Comparison of ENCODE assay signal across 8 cellular contexts in genomic region chr19:53511933-53512374, GRCh38. TPM values are rescaled to one million over a fixed set of nuclear protein-coding genes. Genes with fewer than 3 reads are reported as not detected.
DNase-seq lines count a peak whose midpoint lies in the region; ATAC-seq and TF ChIP-seq lines count a peak whose summit lies in the region.

No MANE protein-coding gene starts in this region.

- in situ Hi-C loops in HAP-1 (cut with MboI; ENCODE audit: low sequenced_read_pairs): no loop called here

- H3K36me3 ChIP-seq in HAP-1 (replicated peaks): no peaks in the 10 kb centered on the region
- no peaks in the 10 kb centered on the region for H3K36me3 ChIP-seq in body of pancreas (replicated peaks in 1 of 2; ENCODE audit: insufficient read depth in 1 of 2, low read depth in 2 of 2)
- H3K36me3 ChIP-seq in iPS DF 6.9 (ENCODE audit: control insufficient read depth, insufficient read depth, low read length): no peaks in the 10 kb centered on the region

- peak; percentile 17 to 70 (median 59) for TF ChIP-seq CTCF in body of pancreas (IDR thresholded peaks at IDR 0.05)

- no peak overlapping the region for H3K27ac ChIP-seq in body of pancreas
- H3K27ac ChIP-seq in iPS DF 6.9 (ENCODE audit: low read length): no peak overlapping the region

- DNase-seq in AG20443 (ENCODE audit: low spot score): peak; percentile 83
- DNase-seq in HAP-1 (ENCODE audit: low spot score in 2 of 2): peak; percentile 59 to 70
- peak; percentile 48 for DNase-seq in SW480 (ENCODE audit: low spot score)
- DNase-seq in body of pancreas: peak; percentile 57 to 71 (median 64)
- DNase-seq in iPS DF 6.9 (ENCODE audit: low read depth, low spot score): peak; percentile 71
- DNase-seq in stimulated activated CD4-positive, alpha-beta T cell treated with anti-CD3 and anti-CD28 coated beads, Interleukin-1b, Interleukin-23, amount 100 ng/mL, for 48 hours: peak; percentile 47
- DNase-seq in MV-4-11 (lab: John Stamatoyannopoulos, UW): no peak

- peak; percentile 78 for ATAC-seq in body of pancreas
- ATAC-seq in GM18519 (IDR thresholded peaks at IDR 0.05; ENCODE audit: low FRiP score, unreplicated experiment): no peak

- no peaks in the 10 kb centered on the region for H3K4me1 ChIP-seq in HAP-1
- no peaks in the 10 kb centered on the region for H3K4me1 ChIP-seq in body of pancreas
- no peaks in the 10 kb centered on the region; the same call in 1 of the 2 replicates for H3K4me1 ChIP-seq in iPS DF 6.9 (ENCODE audit: control insufficient read depth, insufficient read depth, low read length)

- intact Hi-C loops in body of pancreas (cut with DNase I): no loop called here

- no peak for TF ChIP-seq POLR2A in body of pancreas (IDR thresholded peaks at IDR 0.05)

- H3K9me3 ChIP-seq in HAP-1 (no peaks in the 10 kb centered on the region), body of pancreas (no peaks in the 10 kb centered on the region), iPS DF 6.9 (ENCODE audit: control insufficient read depth, insufficient read depth, low read length) (no peaks in the 10 kb centered on the region)

- no peak overlapping the region for H3K4me3 ChIP-seq in HAP-1
- H3K4me3 ChIP-seq in body of pancreas: no peak overlapping the region
- H3K4me3 ChIP-seq in iPS DF 6.9 (ENCODE audit: low read length): no peak overlapping the region

- WGBS in body of pancreas, 2 donors: 30 to 37% methylated on average over 4 to 11 of the region's 11 CpGs
- no CpG with 5 or more reads among the region's 11 CpGs for whole genome bisulfite sequencing in iPS DF 6.9 (ENCODE audit: insufficient coverage, insufficient read length)

- H3K27me3 ChIP-seq in HAP-1 (ENCODE audit: low read depth) (no peaks in the 10 kb centered on the region), body of pancreas (peaks cover 0 to 1% of the 10 kb centered on the region in 2 donors), iPS DF 6.9 (ENCODE audit: control insufficient read depth, insufficient read depth, low read length) (no peaks in the 10 kb centered on the region)

RNA-seq across cellular contexts. Expression of gene ZNF331, which starts 26.0 kb away (rescaled TPM):
- total RNA-seq in body of pancreas: 10 to 100 TPM; 14.8 to 37.6 TPM

RNA-seq across cellular contexts. Expression of gene ZNF813, which starts 44.4 kb away (rescaled TPM):
- 1 to 10 TPM; 1.6 to 1.8 TPM for total RNA-seq in body of pancreas
